1 cellular context compared by ENCODE assay signal in the genomic region with DNA sequence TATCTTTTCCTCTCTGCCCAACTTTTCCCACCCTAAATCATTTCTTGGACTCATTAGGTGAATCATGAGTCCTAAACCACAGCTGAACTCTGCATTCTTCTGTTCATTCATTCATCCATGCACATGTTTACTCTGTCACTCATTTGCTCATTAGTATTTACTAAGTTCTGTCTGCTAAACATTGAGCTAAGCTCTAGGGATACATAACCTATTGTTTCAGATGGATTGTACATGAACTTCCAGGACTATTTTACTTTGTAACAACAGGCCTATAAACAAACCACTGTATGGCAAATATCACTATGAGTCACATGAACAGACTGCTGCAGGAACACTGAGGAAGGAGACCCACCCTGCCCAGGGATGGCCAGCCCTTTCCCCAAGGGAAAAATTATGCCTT.
TF ChIP-seq lines count a peak whose summit lies in the region.

No MANE protein-coding gene starts in this region.

TF ChIP-seq in IMR-90, 13 proteins besides CTCF, POLR2A, EP300 and RAD21 (continued from another document):
- TF ChIP-seq, protein P1, sequence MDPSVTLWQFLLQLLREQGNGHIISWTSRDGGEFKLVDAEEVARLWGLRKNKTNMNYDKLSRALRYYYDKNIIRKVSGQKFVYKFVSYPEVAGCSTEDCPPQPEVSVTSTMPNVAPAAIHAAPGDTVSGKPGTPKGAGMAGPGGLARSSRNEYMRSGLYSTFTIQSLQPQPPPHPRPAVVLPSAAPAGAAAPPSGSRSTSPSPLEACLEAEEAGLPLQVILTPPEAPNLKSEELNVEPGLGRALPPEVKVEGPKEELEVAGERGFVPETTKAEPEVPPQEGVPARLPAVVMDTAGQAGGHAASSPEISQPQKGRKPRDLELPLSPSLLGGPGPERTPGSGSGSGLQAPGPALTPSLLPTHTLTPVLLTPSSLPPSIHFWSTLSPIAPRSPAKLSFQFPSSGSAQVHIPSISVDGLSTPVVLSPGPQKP (IDR thresholded peaks at IDR 0.05; ENCODE audit: borderline replicate concordance, low read depth, low read length), result no peak
TF ChIP-seq in IMR-90: peak in this region for 2.
